In the genomic region with DNA sequence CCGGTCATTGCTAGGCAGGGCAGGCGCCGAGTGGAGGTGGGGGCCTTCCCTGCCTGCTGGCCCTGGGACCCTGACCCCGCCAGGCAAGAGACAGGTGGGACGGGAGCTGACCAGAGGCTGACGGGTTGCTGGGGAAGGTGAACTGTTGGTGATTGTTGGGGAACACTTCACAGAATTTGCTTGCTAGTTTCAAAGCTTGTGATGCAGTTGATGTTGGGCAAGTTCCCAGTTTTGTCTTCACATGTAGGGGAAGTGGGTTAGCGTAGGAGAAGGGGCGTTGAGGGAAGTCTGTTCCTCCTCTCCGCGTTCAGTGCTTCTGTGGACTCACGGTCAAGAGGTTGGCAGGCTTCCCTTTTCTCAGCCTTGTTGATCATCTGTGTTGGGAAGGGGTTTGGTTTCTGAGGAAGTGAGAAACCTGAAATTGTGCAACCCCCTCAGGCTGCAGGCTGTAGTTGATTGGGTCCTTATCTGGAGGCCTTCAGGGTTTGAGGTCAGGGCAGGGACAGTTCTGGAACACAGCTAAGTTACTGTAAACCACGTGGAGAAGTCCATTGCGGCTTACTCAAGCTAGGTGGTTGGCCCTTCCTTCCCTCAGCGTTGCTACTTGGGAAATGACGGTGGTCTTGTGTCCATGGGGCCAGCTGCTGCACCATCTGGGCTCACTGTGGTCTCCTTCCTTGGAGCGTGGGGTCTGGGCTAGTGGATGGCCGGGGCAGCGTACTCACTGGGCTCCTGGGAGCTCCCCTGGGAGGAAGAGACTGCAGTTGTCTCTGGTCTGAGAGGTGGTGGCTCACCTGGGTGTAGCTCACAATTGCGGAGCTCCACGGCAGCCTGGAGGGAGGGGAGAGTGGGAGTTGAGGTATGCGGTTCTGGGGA, we compare ENCODE assay signal across 8 cellular contexts. TPM values are rescaled to one million over a fixed set of nuclear protein-coding genes. Genes with fewer than 3 reads are reported as not detected.
DNase-seq lines count a peak whose midpoint lies in the region; ATAC-seq and TF ChIP-seq lines count a peak whose summit lies in the region.

No MANE protein-coding gene starts in this region.

- DNase-seq in coronary artery (ENCODE audit: low spot score): no peak
- DNase-seq in mesendoderm: peak; percentile 42
- DNase-seq in stromal cell of bone marrow (ENCODE audit: low read depth): peak; percentile 79
- DNase-seq in HPDE6-E6E7 (ENCODE audit: extremely low spot score): no peak
- no peak for DNase-seq in GM03348 (ENCODE audit: low spot score)

- no peak overlapping the region for H2AFZ ChIP-seq in SU-DHL-6 (ENCODE audit: low read depth, low read length, severe bottlenecking)

- no peaks in the 10 kb centered on the region for H3K4me1 ChIP-seq in mesendoderm (ENCODE audit: control insufficient read depth, low read depth, low read length)

- no peak overlapping the region for H2BK5ac ChIP-seq in mesendoderm (ENCODE audit: low read length)

- WGBS in mesendoderm (ENCODE audit: extremely low coverage, insufficient coverage, low lambda C conversion rate): no CpG with 5 or more reads among the region's 21 CpGs

- H4K5ac ChIP-seq in mesendoderm (ENCODE audit: low read length): no peak overlapping the region

- peaks cover 38% of the 10 kb centered on the region for H4K20me1 ChIP-seq in SU-DHL-6 (ENCODE audit: low read depth, low read length)

- H3K18ac ChIP-seq in mesendoderm (ENCODE audit: low read length): no peak overlapping the region

- TF ChIP-seq CTCF in SU-DHL-6 (IDR thresholded peaks at IDR 0.05; ENCODE audit: insufficient read depth, low read length, poor library complexity, severe bottlenecking): no peak
- TF ChIP-seq CTCF in coronary artery (IDR thresholded peaks at IDR 0.05): no peak

- H3K23ac ChIP-seq in mesendoderm (ENCODE audit: low read length): no peak overlapping the region

- H3K27ac ChIP-seq in SU-DHL-6 (ENCODE audit: low read depth, low read length) (peak overlapping the region; percentile 34), coronary artery (peak overlapping the region; percentile 69 to 82), mesendoderm (ENCODE audit: low read depth, low read length) (no peak overlapping the region)

- H2AK5ac ChIP-seq in mesendoderm (ENCODE audit: low read length): no peak overlapping the region

- H3K4me2 ChIP-seq in SU-DHL-6 (ENCODE audit: low read depth, low read length, poor library complexity, severe bottlenecking) (no peak overlapping the region), mesendoderm (ENCODE audit: low read length) (no peak overlapping the region)

- no peak overlapping the region for H3K4ac ChIP-seq in mesendoderm (ENCODE audit: low read depth, low read length)

- H3K9me2 ChIP-seq in SU-DHL-6 (replicated peaks; ENCODE audit: insufficient read depth, low read length): no peaks in the 10 kb centered on the region

- H3K79me2 ChIP-seq in SU-DHL-6 (ENCODE audit: insufficient read depth, low read length): peaks cover 36% of the 10 kb centered on the region
- H3K79me2 ChIP-seq in mesendoderm (ENCODE audit: control insufficient read depth, insufficient read depth, low read length): peaks cover 43% of the 10 kb centered on the region

- H3K4me3 ChIP-seq in SU-DHL-6 (ENCODE audit: insufficient read depth, low read length, poor library complexity, severe bottlenecking) (no peak overlapping the region), coronary artery (no peak overlapping the region), mesendoderm (ENCODE audit: low read length) (no peak overlapping the region)

- H3K27me3 ChIP-seq in SU-DHL-6 (ENCODE audit: low read length): no peaks in the 10 kb centered on the region
- H3K27me3 ChIP-seq in mesendoderm (ENCODE audit: insufficient read depth, low read length, poor library complexity): no peaks in the 10 kb centered on the region

- H2BK15ac ChIP-seq in mesendoderm (replicated peaks; ENCODE audit: low read depth): no peak overlapping the region

- H3K9ac ChIP-seq in SU-DHL-6 (ENCODE audit: low read length) (no peak overlapping the region), mesendoderm (ENCODE audit: low read length) (no peak overlapping the region)

- peaks cover 19% of the 10 kb centered on the region for H3K79me1 ChIP-seq in mesendoderm (ENCODE audit: low read length)

- peak; percentile 39 for ATAC-seq in GM18868 (IDR thresholded peaks at IDR 0.05; ENCODE audit: unreplicated experiment)
- ATAC-seq in HG03139 (IDR thresholded peaks at IDR 0.05; ENCODE audit: unreplicated experiment): peak; percentile 48

- no peak overlapping the region for H3K56ac ChIP-seq in mesendoderm (ENCODE audit: low read length)

- H3K36me3 ChIP-seq in SU-DHL-6 (ENCODE audit: low read length) (peaks cover 25% of the 10 kb centered on the region), mesendoderm (ENCODE audit: control insufficient read depth, insufficient read depth, low read length) (peaks cover 32% of the 10 kb centered on the region)

- no peak overlapping the region for H4K8ac ChIP-seq in mesendoderm (ENCODE audit: low read depth, low read length)

- H2BK120ac ChIP-seq in mesendoderm (ENCODE audit: low read depth, low read length): no peak overlapping the region

- peaks cover 69% of the 10 kb centered on the region for H3F3A ChIP-seq in SU-DHL-6 (ENCODE audit: insufficient read depth)

- H3K9me3 ChIP-seq in SU-DHL-6 (ENCODE audit: insufficient read depth, low read length): no peaks in the 10 kb centered on the region

RNA-seq across cellular contexts. Expression of gene RPS9, which starts 7.5 kb away (rescaled TPM):
- polyA plus RNA-seq in mesendoderm (2013, experiment 1 of 2): 2,066 TPM
- 2,070 TPM for polyA plus RNA-seq in mesendoderm (2013, experiment 2 of 2)

RNA-seq across cellular contexts. Expression of gene LILRB3, which starts 14.7 kb away (rescaled TPM):
- not detected for polyA plus RNA-seq in mesendoderm (2013, experiment 1 of 2)
- polyA plus RNA-seq in mesendoderm (2013, experiment 2 of 2): not detected

RNA-seq across cellular contexts. Expression of gene TSEN34, which starts 17.0 kb away (rescaled TPM):
- polyA plus RNA-seq in mesendoderm (2013, experiment 1 of 2): 18.7 TPM
- 20.4 TPM for polyA plus RNA-seq in mesendoderm (2013, experiment 2 of 2)

RNA-seq across cellular contexts. Expression of gene MBOAT7, which starts 18.8 kb away (rescaled TPM):
- polyA plus RNA-seq in mesendoderm (2013, experiment 1 of 2): 95.4 TPM
- polyA plus RNA-seq in mesendoderm (2013, experiment 2 of 2): 92.1 TPM

RNA-seq across cellular contexts. Expression of gene LILRA6, which starts 34.4 kb away (rescaled TPM):
- polyA plus RNA-seq in mesendoderm (2013, experiment 1 of 2): not detected
- not detected for polyA plus RNA-seq in mesendoderm (2013, experiment 2 of 2)

Comparison
In these comparisons a context has a peak if more than half of its experiments do, and no peak if none do; other contexts are left out.
1. DNase-seq: peak in mesendoderm (single experiment) and stromal cell of bone marrow (single experiment); none in coronary artery (single experiment), HPDE6-E6E7 (single experiment) and GM03348 (single experiment).